8 cellular contexts compared by ENCODE assay signal in the genomic region with DNA sequence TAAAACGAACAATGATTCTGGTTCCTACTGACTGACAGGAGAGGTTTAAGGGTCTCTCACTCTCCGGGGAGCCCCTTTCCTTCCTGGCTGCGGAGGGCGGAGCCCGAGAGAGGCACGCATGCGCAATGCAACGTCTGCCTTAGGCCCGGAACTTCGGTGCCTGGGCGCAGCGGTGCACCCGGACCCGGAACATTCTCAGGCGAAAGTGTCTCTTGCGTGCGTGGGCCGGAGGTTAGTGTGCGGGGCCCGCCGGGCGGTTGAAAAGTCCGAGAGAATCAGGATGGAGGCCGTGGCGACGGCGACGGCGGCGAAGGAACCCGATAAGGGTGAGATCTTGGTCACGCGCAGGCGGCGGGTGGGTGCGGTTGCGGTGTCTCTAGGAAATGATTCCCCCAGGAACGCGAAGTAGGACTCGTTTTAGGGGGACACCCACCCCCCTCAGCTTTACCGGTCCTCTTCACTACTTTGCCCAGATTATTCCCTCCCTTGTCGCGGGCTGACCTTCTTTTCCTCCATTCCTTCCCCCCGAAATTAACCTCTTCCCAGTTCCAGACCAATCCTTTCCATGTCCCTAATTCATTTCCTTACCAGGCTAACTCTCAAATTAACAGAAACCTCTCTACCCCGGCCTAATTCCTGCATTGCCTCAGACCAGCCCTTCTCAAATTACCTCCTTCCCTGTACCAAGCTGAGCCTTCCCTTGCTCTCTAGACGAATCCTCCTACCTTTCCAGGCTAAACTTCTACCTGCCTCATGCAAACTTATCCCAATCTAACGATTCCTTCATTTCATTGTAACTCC. TPM values are rescaled to one million over a fixed set of nuclear protein-coding genes. Genes with fewer than 3 reads are reported as not detected.
DNase-seq lines count a peak whose midpoint lies in the region; ATAC-seq and TF ChIP-seq lines count a peak whose summit lies in the region.

TSS of gene CCDC97 (plus strand) at position 142 of the 801 bp plus-strand sequence. CDS start at position 281, 139 bp downstream.

- peak; percentile 65 for DNase-seq in AG09319 (ENCODE audit: extremely low read depth, low read depth)
- DNase-seq in NCI-H524 (lab: John Stamatoyannopoulos, UW): peak; percentile 84 to 92
- peak; percentile 97 for DNase-seq in activated CD4-positive, alpha-beta T cell treated with anti-CD3 and anti-CD28 coated beads, Interleukin-2, amount 10 ng/mL, durations not matched to agents 24 days and 14 days
- DNase-seq in colonic mucosa: peak; percentile 88
- peak; percentile 96 for DNase-seq in left kidney (ENCODE audit: low read depth, low spot score)
- DNase-seq in stimulated activated CD4-positive, alpha-beta T cell treated with anti-CD3 and anti-CD28 coated beads, Interleukin-2, amount 100 ng/mL, for 4 hours (ENCODE audit: low read depth): peak; percentile 81

- H3K36me3 Mint-ChIP-seq in activated CD4-positive, alpha-beta T cell treated with anti-CD3 and anti-CD28 coated beads, Interleukin-2, amount 10 ng/mL, durations not matched to agents 24 days and 14 days (ENCODE audit: low read depth): peaks cover 46% of the 10 kb centered on the region

- no peaks in the 10 kb centered on the region for H3K27me3 Mint-ChIP-seq in activated CD4-positive, alpha-beta T cell treated with anti-CD3 and anti-CD28 coated beads, Interleukin-2, amount 10 ng/mL, durations not matched to agents 24 days and 14 days

- no peaks in the 10 kb centered on the region for H3K27me3 ChIP-seq in colonic mucosa

- H3K36me3 ChIP-seq in colonic mucosa: peaks cover 5% of the 10 kb centered on the region

- no peak for TF ChIP-seq CTCF in AG09319 (IDR thresholded peaks at IDR 0.05; ENCODE audit: low read depth, low read length)
- no peak for TF ChIP-seq CTCF in colonic mucosa (IDR thresholded peaks at IDR 0.05)

- peak within 1 kb of the TSS; percentile 87 for H3K27ac ChIP-seq in colonic mucosa

- H3K9me3 ChIP-seq in colonic mucosa: no peaks in the 10 kb centered on the region

- peak within 1 kb of the TSS; percentile 47 for H3K4me3 ChIP-seq in colonic mucosa

- peaks cover 60% of the 10 kb centered on the region for H3K4me1 Mint-ChIP-seq in activated CD4-positive, alpha-beta T cell treated with anti-CD3 and anti-CD28 coated beads, Interleukin-2, amount 10 ng/mL, durations not matched to agents 24 days and 14 days

- ATAC-seq in GM19023 (IDR thresholded peaks at IDR 0.05; ENCODE audit: unreplicated experiment): peak; percentile 71
- ATAC-seq in HG03432 (IDR thresholded peaks at IDR 0.05; ENCODE audit: unreplicated experiment): peak; percentile 70

- H3K9ac ChIP-seq in colonic mucosa (ENCODE audit: low read depth in 2 of 2, low read length in 2 of 2): peak within 1 kb of the TSS; percentile 93 to 98

- intact Hi-C loops in activated CD4-positive, alpha-beta T cell treated with anti-CD3 and anti-CD28 coated beads, Interleukin-2, amount 10 ng/mL, durations not matched to agents 24 days and 14 days (cut with micrococcal nuclease): loop anchor here (1.0 to 2.0 kb wide), 2 partner anchors 13 to 17 kb away; no protein-coding TSS in a partner anchor
- intact Hi-C loops in colonic mucosa (cut with DNase I): no loop called here

- peaks cover 17% of the 10 kb centered on the region for H3K4me1 ChIP-seq in colonic mucosa

- no peaks in the 10 kb centered on the region for H3K9me3 Mint-ChIP-seq in activated CD4-positive, alpha-beta T cell treated with anti-CD3 and anti-CD28 coated beads, Interleukin-2, amount 10 ng/mL, durations not matched to agents 24 days and 14 days

- peak within 1 kb of the TSS; percentile 99 for H3K4me3 Mint-ChIP-seq in activated CD4-positive, alpha-beta T cell treated with anti-CD3 and anti-CD28 coated beads, Interleukin-2, amount 10 ng/mL, durations not matched to agents 24 days and 14 days

- H3K27ac Mint-ChIP-seq in activated CD4-positive, alpha-beta T cell treated with anti-CD3 and anti-CD28 coated beads, Interleukin-2, amount 10 ng/mL, durations not matched to agents 24 days and 14 days: peak within 1 kb of the TSS; percentile 98

RNA-seq across cellular contexts. Expression of gene CCDC97, which starts in this region (rescaled TPM):
- total RNA-seq in activated CD4-positive, alpha-beta T cell treated with anti-CD3 and anti-CD28 coated beads, Interleukin-2, amount 10 ng/mL, durations not matched to agents 24 days and 14 days: 30.4 and 30.7 TPM in 2 replicates
- total RNA-seq in colonic mucosa: 10 to 100 TPM; 20.6 to 30.5 TPM

Comparison
In these comparisons a context has a peak if more than half of its experiments do, and no peak if none do; other contexts are left out.
1. Peak in every context shown above with its lines: DNase-seq, ATAC-seq, H3K4me3 ChIP-seq and H3K27ac ChIP-seq.